In the genomic region with DNA sequence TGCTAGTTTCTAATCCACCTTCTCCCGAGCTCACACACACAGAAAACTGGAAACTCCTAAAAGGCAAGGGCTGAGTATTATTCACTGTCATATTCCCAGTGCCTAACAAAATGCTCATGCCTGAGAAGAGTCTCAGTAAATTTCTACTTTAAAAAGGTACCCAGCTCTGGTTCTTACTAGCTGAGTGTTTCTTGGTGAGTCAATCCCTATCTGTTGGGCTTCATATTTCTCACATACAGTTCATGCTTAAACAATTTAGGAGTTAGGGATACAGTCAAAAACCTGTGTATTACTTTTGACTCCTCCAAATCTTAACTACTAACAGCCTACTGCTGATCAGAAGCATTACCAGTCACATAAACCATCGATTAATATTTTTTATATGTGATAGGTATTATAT, we compare ENCODE assay signal across 1 cellular context.
TF ChIP-seq lines count a peak whose summit lies in the region.

No MANE protein-coding gene starts in this region.

TF ChIP-seq in H1, 55 proteins besides CTCF, POLR2A, EP300 and RAD21:
- TF ChIP-seq TEAD4 (IDR thresholded peaks at IDR 0.05; ENCODE audit: low read depth, low read length), result no peak
- no peak for TF ChIP-seq TAF7 (optimal IDR thresholded peaks at IDR 0.05; ENCODE audit: borderline replicate concordance, low read depth, low read length)
- TF ChIP-seq KDM1A (IDR thresholded peaks at IDR 0.05; ENCODE audit: borderline replicate concordance, low read length), result no peak
- TF ChIP-seq JUN (IDR thresholded peaks at IDR 0.05; ENCODE audit: low read depth, low read length), result no peak
- no peak for TF ChIP-seq SAP30 (IDR thresholded peaks at IDR 0.05; ENCODE audit: insufficient read depth, insufficient replicate concordance, low read length)
